In genomic region chr17:39139137-39139516, GRCh38 we compare ENCODE assay signal across 13 cellular contexts. TPM values are rescaled to one million over a fixed set of nuclear protein-coding genes. Genes with fewer than 3 reads are reported as not detected.
A peak's percentile ranks its signal among the peaks of the same experiment; 100 is the strongest.
DNase-seq lines count a peak whose midpoint lies in the region; ATAC-seq and TF ChIP-seq lines count a peak whose summit lies in the region.
"Had no signal": no experiment of that assay in that cellular context is flagged by ENCODE, and none has a peak within 500 bp of the region (broad histone marks: within the 10 kb centered on the region; RNA-seq: fewer than 3 reads in every experiment).

No MANE protein-coding gene starts in this region.

- DNase-seq in AG09319 (ENCODE audit: extremely low read depth, low read depth) (peak; percentile 61), LHCN-M2 (ENCODE audit: low read depth) (peak; percentile 95), MCF 10A (ENCODE audit: unreplicated experiment) (peak; percentile 86), kidney glomerular epithelial cell (lab: John Stamatoyannopoulos, UW) (peak; percentile 15), occipital lobe (lab: John Stamatoyannopoulos, UW) (no peak), mesenteric fat pad (ENCODE audit: low spot score) (no peak)
- no peak for DNase-seq in stimulated activated CD4-positive, alpha-beta T cell treated with anti-CD3 and anti-CD28 coated beads, Interleukin-2, amount 100 ng/mL, for 48 hours
- DNase-seq: activated T-cell treated with anti-CD3 and anti-CD28 coated beads, Interleukin-2, amount 50 U/mL, for 1 hour; CD4-positive, CD25-positive, alpha-beta regulatory T cell; central memory CD4-positive, alpha-beta T cell; NCI-H1930 had no signal

- intact Hi-C loops in MCF 10A (cut with micrococcal nuclease), result no loop called here

- H3K4me1 Mint-ChIP-seq in MCF 10A (ENCODE audit: insufficient read depth, unreplicated experiment), result peaks cover 26% of the 10 kb centered on the region
- H3K4me1 Mint-ChIP-seq: CD4-positive, CD25-positive, alpha-beta regulatory T cell had no signal

- no peaks in the 10 kb centered on the region for H3K9me3 Mint-ChIP-seq in MCF 10A (ENCODE audit: unreplicated experiment)
- H3K9me3 Mint-ChIP-seq: stimulated activated memory B cell treated with anti-CD40 and anti-IgM and Interleukin-4, amounts not matched to agents 10 μg/mL and 1 μg/mL and 100 μg/mL, for 72 hours had no signal

- H3K27me3 Mint-ChIP-seq in MCF 10A (ENCODE audit: insufficient read depth, unreplicated experiment), result no peaks in the 10 kb centered on the region
- H3K27me3 Mint-ChIP-seq: stimulated activated memory B cell treated with anti-CD40 and anti-IgM and Interleukin-4, amounts not matched to agents 10 μg/mL and 1 μg/mL and 100 μg/mL, for 72 hours had no signal

- POLR2A ChIA-PET in MCF 10A (lab: Yijun Ruan, JAX), result interaction anchor here (0.6 to 1.3 kb wide), 3 partner anchors 9 to 923 kb away, joined by 3 to 9 read pairs (median 3); no protein-coding TSS in a partner anchor

- BruUV-seq in MCF 10A (replicated peaks; lab: Mats Ljungman, UMichigan), result no TSS peak

- H3K27ac Mint-ChIP-seq in MCF 10A (ENCODE audit: low read depth, unreplicated experiment), result peak overlapping the region; percentile 95
- H3K27ac Mint-ChIP-seq: stimulated activated memory B cell treated with anti-CD40 and anti-IgM and Interleukin-4, amounts not matched to agents 10 μg/mL and 1 μg/mL and 100 μg/mL, for 72 hours had no signal

- H3K36me3 Mint-ChIP-seq in MCF 10A (ENCODE audit: insufficient read depth, unreplicated experiment), result no peaks in the 10 kb centered on the region
- H3K36me3 Mint-ChIP-seq: CD4-positive, CD25-positive, alpha-beta regulatory T cell; stimulated activated memory B cell treated with anti-CD40 and anti-IgM and Interleukin-4, amounts not matched to agents 10 μg/mL and 1 μg/mL and 100 μg/mL, for 72 hours had no signal

- CTCF ChIA-PET in MCF 10A (lab: Yijun Ruan, JAX), result no interaction called here

- no peak for TF ChIP-seq CTCF in AG09319 (IDR thresholded peaks at IDR 0.05; ENCODE audit: low read depth, low read length)
- TF ChIP-seq CTCF in MCF 10A (IDR thresholded peaks at IDR 0.05; ENCODE audit: unreplicated experiment), result no peak

- no peak for ATAC-seq in HG03521 (IDR thresholded peaks at IDR 0.05; ENCODE audit: unreplicated experiment)

- peak overlapping the region; percentile 63 for H3K4me3 Mint-ChIP-seq in MCF 10A (ENCODE audit: unreplicated experiment)
- H3K4me3 Mint-ChIP-seq: CD4-positive, CD25-positive, alpha-beta regulatory T cell; stimulated activated memory B cell treated with anti-CD40 and anti-IgM and Interleukin-4, amounts not matched to agents 10 μg/mL and 1 μg/mL and 100 μg/mL, for 72 hours had no signal

RNA-seq across cellular contexts. Expression of gene PLXDC1, which starts 12.3 kb away (rescaled TPM):
- 0.83 and 1.9 TPM in 2 replicates for total RNA-seq in LHCN-M2 (2014; rRNA removed)
- 0.43 TPM for polyA plus RNA-seq in LHCN-M2 (2012)
- 0.22 and 0.61 TPM in 2 replicates for total RNA-seq in MCF 10A (2022)
- total RNA-seq in occipital lobe, result 9.4 TPM
- 6.3 TPM for total RNA-seq in mesenteric fat pad

RNA-seq across cellular contexts. Expression of gene ARL5C, which starts 26.8 kb away (rescaled TPM):
- total RNA-seq in LHCN-M2 (2014; rRNA removed) (not detected in 2 replicates), MCF 10A (2022) (not detected in 2 replicates), occipital lobe (not detected), mesenteric fat pad (not detected)
- polyA plus RNA-seq in LHCN-M2 (2012), result not detected
- total RNA-seq: CD4-positive, CD25-positive, alpha-beta regulatory T cell had no signal
- polyA plus RNA-seq: CD4-positive, CD25-positive, alpha-beta regulatory T cell had no signal

RNA-seq across cellular contexts. Expression of gene CACNB1, which starts 58.3 kb away (rescaled TPM):
- 3.8 and 4.0 TPM in 2 replicates for total RNA-seq in LHCN-M2 (2014; rRNA removed)
- 6.6 TPM for polyA plus RNA-seq in LHCN-M2 (2012)
- total RNA-seq in MCF 10A (2022), result 6.6 and 7.7 TPM in 2 replicates
- total RNA-seq in occipital lobe, result 20.6 TPM
- total RNA-seq in mesenteric fat pad, result 5.1 TPM

Comparison
In these comparisons a context has a peak if more than half of its experiments do, and no peak if none do; other contexts are left out.
1. DNase-seq: peak in AG09319 (single experiment), LHCN-M2 (single experiment), MCF 10A (single experiment) and kidney glomerular epithelial cell (single experiment); none in occipital lobe (single experiment), stimulated activated CD4-positive, alpha-beta T cell treated with anti-CD3 and anti-CD28 coated beads, Interleukin-2, amount 100 ng/mL, for 48 hours (0 of 2) and mesenteric fat pad (single experiment).